8 cellular contexts compared by ENCODE assay signal in genomic region chr14:86654558-86655184, GRCh38.
DNase-seq lines count a peak whose midpoint lies in the region; ATAC-seq and TF ChIP-seq lines count a peak whose summit lies in the region.

No MANE protein-coding gene starts in this region.

- H3K9me2 ChIP-seq in neural cell (ENCODE audit: insufficient read depth, low read length) = no peaks in the 10 kb centered on the region

- 59 to 73% methylated on average over 8 of the region's 8 CpGs for WGBS in gastroesophageal sphincter (ENCODE audit: low coverage in 1 of 2), 2 donors

- H3K36me3 ChIP-seq in neural cell (ENCODE audit: insufficient read depth, low read length) (no peaks in the 10 kb centered on the region), gastroesophageal sphincter (no peaks in the 10 kb centered on the region)

- H3K4me2 ChIP-seq in neural cell (ENCODE audit: low read length) = no peak overlapping the region

- no peaks in the 10 kb centered on the region for H3F3A ChIP-seq in neural cell (ENCODE audit: insufficient read depth, low read length, poor library complexity, severe bottlenecking)

- no peaks in the 10 kb centered on the region for H4K20me1 ChIP-seq in neural cell (ENCODE audit: insufficient read depth)

- H3K9me3 ChIP-seq in neural cell (ENCODE audit: low read length) = peaks cover 4% of the 10 kb centered on the region
- no peaks in the 10 kb centered on the region for H3K9me3 ChIP-seq in gastroesophageal sphincter

- ATAC-seq in gastroesophageal sphincter (no peak), HG03442 (IDR thresholded peaks at IDR 0.05; ENCODE audit: unreplicated experiment) (no peak), GM21423 (IDR thresholded peaks at IDR 0.05; ENCODE audit: unreplicated experiment) (no peak)

- no peak for TF ChIP-seq POLR2A in gastroesophageal sphincter (IDR thresholded peaks at IDR 0.05)

- TF ChIP-seq EP300 in neural cell (conservative IDR thresholded peaks at IDR 0.05; ENCODE audit: poor library complexity, severe bottlenecking) (no peak), gastroesophageal sphincter (IDR thresholded peaks at IDR 0.05) (no peak)

- no peak overlapping the region for H3K9ac ChIP-seq in neural cell (ENCODE audit: low read length)

- H2AFZ ChIP-seq in neural cell (ENCODE audit: low read depth, low read length) = no peak overlapping the region

- peak; percentile 26 for TF ChIP-seq CTCF in neural cell (IDR thresholded peaks at IDR 0.05; ENCODE audit: poor library complexity, severe bottlenecking)
- TF ChIP-seq CTCF in gastroesophageal sphincter (IDR thresholded peaks at IDR 0.05) = peak in 1 of 4 experiments; percentile 27

- DNase-seq in Daoy (ENCODE audit: low read depth) (peak; percentile 65), HuH-7.5 (ENCODE audit: low spot score) (peak; percentile 5), RPMI7951 (ENCODE audit: low read depth) (peak; percentile 28), ecto neural progenitor cell (ENCODE audit: low spot score) (peak; percentile 72)

- H3K27me3 ChIP-seq in neural cell (ENCODE audit: insufficient read depth, low read depth, low read length) (no peaks in the 10 kb centered on the region), gastroesophageal sphincter (no peaks in the 10 kb centered on the region)

- no peak for TF ChIP-seq RAD21 in neural cell (conservative IDR thresholded peaks at IDR 0.05)

- no peaks in the 10 kb centered on the region for H3K4me1 ChIP-seq in gastroesophageal sphincter

- H3K79me2 ChIP-seq in neural cell (replicated peaks; ENCODE audit: insufficient read depth, low read length) = no peaks in the 10 kb centered on the region

- H3K27ac ChIP-seq in neural cell (ENCODE audit: low read length) = no peak overlapping the region
- H3K27ac ChIP-seq in gastroesophageal sphincter = no peak overlapping the region

- H3K4me3 ChIP-seq in neural cell (ENCODE audit: low read length) (no peak overlapping the region), gastroesophageal sphincter (no peak overlapping the region)

TF ChIP-seq in neural cell, 6 proteins besides CTCF, POLR2A, EP300 and RAD21:
- no peak for TF ChIP-seq MXI1 (conservative IDR thresholded peaks at IDR 0.05; ENCODE audit: poor library complexity, severe bottlenecking)
- no peak for TF ChIP-seq TAF1 (IDR thresholded peaks at IDR 0.05; ENCODE audit: low read depth)
- TF ChIP-seq SMC3 (conservative IDR thresholded peaks at IDR 0.05; ENCODE audit: poor library complexity) = no peak
- TF ChIP-seq, protein P1, sequence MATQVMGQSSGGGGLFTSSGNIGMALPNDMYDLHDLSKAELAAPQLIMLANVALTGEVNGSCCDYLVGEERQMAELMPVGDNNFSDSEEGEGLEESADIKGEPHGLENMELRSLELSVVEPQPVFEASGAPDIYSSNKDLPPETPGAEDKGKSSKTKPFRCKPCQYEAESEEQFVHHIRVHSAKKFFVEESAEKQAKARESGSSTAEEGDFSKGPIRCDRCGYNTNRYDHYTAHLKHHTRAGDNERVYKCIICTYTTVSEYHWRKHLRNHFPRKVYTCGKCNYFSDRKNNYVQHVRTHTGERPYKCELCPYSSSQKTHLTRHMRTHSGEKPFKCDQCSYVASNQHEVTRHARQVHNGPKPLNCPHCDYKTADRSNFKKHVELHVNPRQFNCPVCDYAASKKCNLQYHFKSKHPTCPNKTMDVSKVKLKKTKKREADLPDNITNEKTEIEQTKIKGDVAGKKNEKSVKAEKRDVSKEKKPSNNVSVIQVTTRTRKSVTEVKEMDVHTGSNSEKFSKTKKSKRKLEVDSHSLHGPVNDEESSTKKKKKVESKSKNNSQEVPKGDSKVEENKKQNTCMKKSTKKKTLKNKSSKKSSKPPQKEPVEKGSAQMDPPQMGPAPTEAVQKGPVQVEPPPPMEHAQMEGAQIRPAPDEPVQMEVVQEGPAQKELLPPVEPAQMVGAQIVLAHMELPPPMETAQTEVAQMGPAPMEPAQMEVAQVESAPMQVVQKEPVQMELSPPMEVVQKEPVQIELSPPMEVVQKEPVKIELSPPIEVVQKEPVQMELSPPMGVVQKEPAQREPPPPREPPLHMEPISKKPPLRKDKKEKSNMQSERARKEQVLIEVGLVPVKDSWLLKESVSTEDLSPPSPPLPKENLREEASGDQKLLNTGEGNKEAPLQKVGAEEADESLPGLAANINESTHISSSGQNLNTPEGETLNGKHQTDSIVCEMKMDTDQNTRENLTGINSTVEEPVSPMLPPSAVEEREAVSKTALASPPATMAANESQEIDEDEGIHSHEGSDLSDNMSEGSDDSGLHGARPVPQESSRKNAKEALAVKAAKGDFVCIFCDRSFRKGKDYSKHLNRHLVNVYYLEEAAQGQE (IDR thresholded peaks at IDR 0.05; ENCODE audit: borderline replicate concordance) = no peak
- TF ChIP-seq EZH2 (IDR thresholded peaks at IDR 0.05; ENCODE audit: borderline replicate concordance, insufficient read depth, low read length, poor library complexity, severe bottlenecking) = no peak
- TF ChIP-seq POLR2AphosphoS5 (IDR thresholded peaks at IDR 0.05) = no peak
TF ChIP-seq in neural cell: peak in this region for 0.

Comparison
In these comparisons a context has a peak if more than half of its experiments do, and no peak if none do; other contexts are left out.
1. DNase-seq: peak in every context shown above with its lines; median percentile 72 in ecto neural progenitor cell; 65 in Daoy; 28 in RPMI7951; 5 in HuH-7.5.